ENCODE assay signal across 10 cellular contexts in the genomic region with DNA sequence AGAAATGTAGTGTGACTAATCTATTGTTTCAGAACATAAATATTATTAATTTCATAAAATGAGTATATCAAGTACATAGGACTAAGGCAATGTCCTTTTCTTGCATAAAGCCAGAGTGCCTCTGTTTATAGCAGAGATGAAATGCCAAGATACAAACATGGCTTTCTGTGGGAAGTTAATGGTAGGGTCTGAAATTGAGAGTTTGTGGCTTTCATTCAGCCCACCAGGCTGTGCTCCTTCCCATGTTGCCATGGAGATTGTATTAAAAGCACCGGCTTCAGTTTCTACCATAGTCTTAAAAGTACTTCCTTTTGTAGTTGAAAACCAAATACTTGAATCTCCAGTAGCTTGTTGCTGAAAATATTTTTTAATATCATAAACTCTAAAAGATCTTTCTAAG.
DNase-seq lines count a peak whose midpoint lies in the region; ATAC-seq, FAIRE-seq and TF ChIP-seq lines count a peak whose summit lies in the region.
"Had no signal": no experiment of that assay in that cellular context is flagged by ENCODE, and none has a peak within 500 bp of the region (broad histone marks: within the 10 kb centered on the region; RNA-seq: fewer than 3 reads in every experiment).

No MANE protein-coding gene starts in this region.

- no peak for TF ChIP-seq POLR2A in HepG2 (IDR thresholded peaks at IDR 0.05; ENCODE audit: insufficient read depth in 1 of 2, low read depth in 2 of 2, low read length in 2 of 2)

- H3K9me3 ChIP-seq in HepG2 (ENCODE audit: low read length) = no peaks in the 10 kb centered on the region

- no peaks in the 10 kb centered on the region for H3K27me3 ChIP-seq in HepG2 (ENCODE audit: control insufficient read depth in 1 of 2, insufficient read depth in 2 of 2, low read length in 2 of 2)

- TF ChIP-seq EP300 in HepG2 (IDR thresholded peaks at IDR 0.05; ENCODE audit: low read depth in 2 of 2, low read length in 2 of 2) (no peak), HepG2 (CRISPR knock-in tag; IDR thresholded peaks at IDR 0.05; ENCODE audit: borderline replicate concordance) (no peak)

- H3K79me2 ChIP-seq in HepG2 (ENCODE audit: insufficient read depth, low read length) = no peaks in the 10 kb centered on the region

- H3K36me3 ChIP-seq in HepG2 (replicated peaks in 1 of 2; ENCODE audit: control insufficient read depth in 1 of 2, insufficient read depth in 2 of 2, low read length in 2 of 2) = no peaks in the 10 kb centered on the region; a peak in 1 of 5 replicates

- in situ Hi-C loops in HepG2 (cut with HindIII; ENCODE audit: extremely low pct_ligation_motif_present, low pct_unique_long_range_greater_than_20kb) = no loop called here

- no peak for TF ChIP-seq RAD21 in HepG2 (CRISPR knock-in tag; IDR thresholded peaks at IDR 0.05)

- 95% methylated on average over 1 of the region's 1 CpG for WGBS in HepG2 (ENCODE audit: low lambda C conversion rate)

- no peak overlapping the region for H3K9ac ChIP-seq in HepG2 (ENCODE audit: insufficient read depth, low read depth, low read length)

- peak; percentile 96 for ATAC-seq in GM19351 (IDR thresholded peaks at IDR 0.05; ENCODE audit: unreplicated experiment)
- peak; percentile 83 for ATAC-seq in HG02798 (IDR thresholded peaks at IDR 0.05; ENCODE audit: poor library complexity, unreplicated experiment)
- ATAC-seq in HepG2 = no peak

- TF ChIP-seq CTCF in GM10266 (IDR thresholded peaks at IDR 0.05; ENCODE audit: control insufficient read depth, insufficient read depth, low read depth, missing control alignments) = no peak
- TF ChIP-seq CTCF in HepG2 (CRISPR knock-in tag; IDR thresholded peaks at IDR 0.05) = no peak

- H4K20me1 ChIP-seq in HepG2 (ENCODE audit: insufficient read depth, low read length) = no peaks in the 10 kb centered on the region

- DNase-seq in GM10266 (ENCODE audit: extremely low spot score) (peak; percentile 53), dedifferentiated amniotic fluid mesenchymal stem cell (ENCODE audit: extremely low spot score) (no peak), cortex of kidney (lab: John Stamatoyannopoulos, UW) (no peak), HepG2 (ENCODE audit: low spot score) (no peak)
- DNase-seq in Jurkat, Clone E6-1 (ENCODE audit: low read depth, low spot score) = peak; percentile 81
- DNase-seq in stimulated activated CD8-positive, alpha-beta memory T cell treated with anti-CD3 and anti-CD28 coated beads, Interleukin-4, amount 100 ng/mL, for 48 hours = no peak
- DNase-seq: hypothalamus, NCI-H2081 had no signal

- no peak overlapping the region for H2AFZ ChIP-seq in HepG2 (ENCODE audit: low read length)

- no peak overlapping the region for H3K27ac ChIP-seq in HepG2 (ENCODE audit: extremely low read length, insufficient read depth, low read length)

- no peak for FAIRE-seq in HepG2 (lab: Jason Lieb, UNC)

- BruUV-seq in HepG2 (replicated peaks; lab: Mats Ljungman, UMichigan) = no TSS peak

- POLR2A ChIA-PET in HepG2 (lab: Yijun Ruan, JAX) = no interaction called here

- intact Hi-C loops in HepG2 (cut with micrococcal nuclease; ENCODE audit: unreplicated experiment) = no loop called here

- H3K4me1 ChIP-seq in HepG2 (ENCODE audit: insufficient read depth, low read length) = no peaks in the 10 kb centered on the region

- CTCF ChIA-PET in HepG2 (lab: Yijun Ruan, JAX; ENCODE audit: low intra/inter-chr PET ratio, low total read pairs) = no interaction called here

- no peak overlapping the region for H3K4me2 ChIP-seq in HepG2 (ENCODE audit: low read depth, low read length)

- H3K4me3 ChIP-seq in Jurkat, Clone E6-1 (ENCODE audit: low read length) = no peak overlapping the region
- H3K4me3 ChIP-seq in HepG2 (replicated peaks in 1 of 3; ENCODE audit: insufficient read depth in 1 of 3, low read depth in 2 of 3, low read length in 3 of 3) = no peak overlapping the region

TF ChIP-seq in HepG2, 621 proteins besides CTCF, POLR2A, EP300 and RAD21:
- no peak for TF ChIP-seq AKAP8 (CRISPR knock-in tag; IDR thresholded peaks at IDR 0.05)
- TF ChIP-seq ZNF20 (CRISPR knock-in tag; IDR thresholded peaks at IDR 0.05) = no peak
- TF ChIP-seq ZFAT (CRISPR knock-in tag; conservative IDR thresholded peaks at IDR 0.05) = no peak
- TF ChIP-seq YEATS2 (CRISPR knock-in tag; IDR thresholded peaks at IDR 0.05; ENCODE audit: borderline replicate concordance) = no peak
- TF ChIP-seq KAT2B (IDR thresholded peaks at IDR 0.05; ENCODE audit: borderline replicate concordance, low read depth, low read length) = no peak
- TF ChIP-seq ZNF274 (CRISPR knock-in tag; IDR thresholded peaks at IDR 0.05) = no peak
- TF ChIP-seq, protein P1, sequence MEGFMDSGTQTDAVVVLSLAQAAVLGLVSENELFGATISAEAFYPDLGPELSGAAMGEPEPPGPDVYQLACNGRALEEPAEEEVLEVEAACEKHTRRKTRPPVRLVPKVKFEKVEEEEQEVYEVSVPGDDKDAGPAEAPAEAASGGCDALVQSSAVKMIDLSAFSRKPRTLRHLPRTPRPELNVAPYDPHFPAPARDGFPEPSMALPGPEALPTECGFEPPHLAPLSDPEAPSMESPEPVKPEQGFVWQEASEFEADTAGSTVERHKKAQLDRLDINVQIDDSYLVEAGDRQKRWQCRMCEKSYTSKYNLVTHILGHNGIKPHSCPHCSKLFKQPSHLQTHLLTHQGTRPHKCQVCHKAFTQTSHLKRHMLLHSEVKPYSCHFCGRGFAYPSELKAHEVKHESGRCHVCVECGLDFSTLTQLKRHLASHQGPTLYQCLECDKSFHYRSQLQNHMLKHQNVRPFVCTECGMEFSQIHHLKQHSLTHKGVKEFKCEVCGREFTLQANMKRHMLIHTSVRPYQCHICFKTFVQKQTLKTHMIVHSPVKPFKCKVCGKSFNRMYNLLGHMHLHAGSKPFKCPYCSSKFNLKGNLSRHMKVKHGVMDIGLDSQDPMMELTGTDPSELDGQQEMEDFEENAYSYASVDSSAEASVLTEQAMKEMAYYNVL (CRISPR knock-in tag; IDR thresholded peaks at IDR 0.05; ENCODE audit: borderline replicate concordance) = no peak
- TF ChIP-seq U2AF2 (IDR thresholded peaks at IDR 0.05; ENCODE audit: low read depth, low read length) = no peak
- TF ChIP-seq SIN3B (IDR thresholded peaks at IDR 0.05; ENCODE audit: low read length) = no peak
TF ChIP-seq in HepG2: peak in this region for 0.

Comparison
In these comparisons a context has a peak if more than half of its experiments do, and no peak if none do; other contexts are left out.
1. DNase-seq: peak in GM10266 (single experiment) and Jurkat, Clone E6-1 (single experiment); none in dedifferentiated amniotic fluid mesenchymal stem cell (single experiment), stimulated activated CD8-positive, alpha-beta memory T cell treated with anti-CD3 and anti-CD28 coated beads, Interleukin-4, amount 100 ng/mL, for 48 hours (single experiment), cortex of kidney (single experiment) and HepG2 (single experiment).